8 cellular contexts compared by ENCODE assay signal in genomic region chr17:76053230-76054111, GRCh38. TPM values are rescaled to one million over a fixed set of nuclear protein-coding genes. Genes with fewer than 3 reads are reported as not detected.
DNase-seq lines count a peak whose midpoint lies in the region; ATAC-seq and TF ChIP-seq lines count a peak whose summit lies in the region.
"Had no signal": no experiment of that assay in that cellular context is flagged by ENCODE, and none has a peak within 500 bp of the region (broad histone marks: within the 10 kb centered on the region; RNA-seq: fewer than 3 reads in every experiment).

No MANE protein-coding gene starts in this region.

- H3K27me3 ChIP-seq in HUES48 (ENCODE audit: control insufficient read depth, insufficient read depth, low read length) (no peaks in the 10 kb centered on the region), stomach (no peaks in the 10 kb centered on the region)
- H3K27me3 ChIP-seq: adrenal gland had no signal

- TF ChIP-seq CTCF in fibroblast of villous mesenchyme (IDR thresholded peaks at IDR 0.05; ENCODE audit: insufficient read depth, low read depth, low read length) (no peak), stomach (IDR thresholded peaks at IDR 0.05) (no peak)

- H3K4me1 Mint-ChIP-seq in activated T-helper 17 cell treated with anti-CD3 and anti-CD28 coated beads, Interleukin-2, amount 50 U/mL, for 72 hours, result peaks cover 35% of the 10 kb centered on the region
- peaks cover 26% of the 10 kb centered on the region for H3K4me1 Mint-ChIP-seq in stimulated activated naive CD8-positive, alpha-beta T cell treated with anti-CD3 and anti-CD28 coated beads, Interleukin-15, Interleukin-2, amounts not matched to agents 100 ng/mL and 50 ng/mL, for 24 hours (ENCODE audit: low read depth)

- 67 to 81% (median 79%) methylated on average over 17 of the region's 17 CpGs for WGBS in stomach, 5 donors

- no peaks in the 10 kb centered on the region for H3K27me3 Mint-ChIP-seq in activated T-helper 17 cell treated with anti-CD3 and anti-CD28 coated beads, Interleukin-2, amount 50 U/mL, for 72 hours
- H3K27me3 Mint-ChIP-seq in stimulated activated naive CD8-positive, alpha-beta T cell treated with anti-CD3 and anti-CD28 coated beads, Interleukin-15, Interleukin-2, amounts not matched to agents 100 ng/mL and 50 ng/mL, for 24 hours, result no peaks in the 10 kb centered on the region

- peak; percentile 73 for ATAC-seq in activated T-helper 17 cell treated with anti-CD3 and anti-CD28 coated beads, Interleukin-2, amount 50 U/mL, for 72 hours (replicated peaks)

- H3K36me3 ChIP-seq in HUES48 (ENCODE audit: control insufficient read depth, insufficient read depth, low read length) (peaks cover 90% of the 10 kb centered on the region), stomach (peaks cover 63 to 100% (median 98%) of the 10 kb centered on the region in 4 donors)

- intact Hi-C loops in stomach (cut with DNase I; ENCODE audit: low total_unique reads), result no loop called here

- TF ChIP-seq POLR2A in stomach (IDR thresholded peaks at IDR 0.05), result no peak

- peaks cover 100% of the 10 kb centered on the region for H3K36me3 Mint-ChIP-seq in activated T-helper 17 cell treated with anti-CD3 and anti-CD28 coated beads, Interleukin-2, amount 50 U/mL, for 72 hours (ENCODE audit: low read depth)
- peaks cover 65% of the 10 kb centered on the region for H3K36me3 Mint-ChIP-seq in stimulated activated naive CD8-positive, alpha-beta T cell treated with anti-CD3 and anti-CD28 coated beads, Interleukin-15, Interleukin-2, amounts not matched to agents 100 ng/mL and 50 ng/mL, for 24 hours (ENCODE audit: low read depth)

- TF ChIP-seq EP300 in stomach (IDR thresholded peaks at IDR 0.05), result no peak

- H3K4me1 ChIP-seq in HUES48 (ENCODE audit: control insufficient read depth, insufficient read depth, low read length), result 0 out of 2 replicates have a peak, but pooled peaks cover 3% of the 10 kb centered on the region
- peaks cover 0 to 33% (median 11%) of the 10 kb centered on the region in 4 donors for H3K4me1 ChIP-seq in stomach
- H3K4me1 ChIP-seq: adrenal gland had no signal

- H3K27ac Mint-ChIP-seq in activated T-helper 17 cell treated with anti-CD3 and anti-CD28 coated beads, Interleukin-2, amount 50 U/mL, for 72 hours, result peak overlapping the region; percentile 73
- peak overlapping the region; percentile 66 for H3K27ac Mint-ChIP-seq in stimulated activated naive CD8-positive, alpha-beta T cell treated with anti-CD3 and anti-CD28 coated beads, Interleukin-15, Interleukin-2, amounts not matched to agents 100 ng/mL and 50 ng/mL, for 24 hours

- H3K9ac ChIP-seq in HUES48 (ENCODE audit: low read depth, low read length), result no peak overlapping the region

- H3K27ac ChIP-seq in HUES48 (ENCODE audit: low read depth, low read length) (peak overlapping the region; percentile 32), stomach (peak overlapping the region in 2 of 5 donors; percentile 38 to 47)
- H3K27ac ChIP-seq: adrenal gland had no signal

- H3K4me3 ChIP-seq in HUES48 (ENCODE audit: low read depth, low read length) (no peak overlapping the region), fibroblast of villous mesenchyme (ENCODE audit: low read depth, low read length) (no peak overlapping the region), stomach (no peak overlapping the region)
- H3K4me3 ChIP-seq: adrenal gland had no signal

- H3K9me3 ChIP-seq in HUES48 (ENCODE audit: control insufficient read depth, insufficient read depth, low read length), result no peaks in the 10 kb centered on the region
- no peaks in the 10 kb centered on the region for H3K9me3 ChIP-seq in stomach
- H3K9me3 ChIP-seq: adrenal gland had no signal

- H3K4me3 Mint-ChIP-seq in activated T-helper 17 cell treated with anti-CD3 and anti-CD28 coated beads, Interleukin-2, amount 50 U/mL, for 72 hours, result peak overlapping the region; percentile 58
- H3K4me3 Mint-ChIP-seq in stimulated activated naive CD8-positive, alpha-beta T cell treated with anti-CD3 and anti-CD28 coated beads, Interleukin-15, Interleukin-2, amounts not matched to agents 100 ng/mL and 50 ng/mL, for 24 hours, result no peak overlapping the region

- DNase-seq in fibroblast of villous mesenchyme (ENCODE audit: low read depth), result peak; percentile 76
- no peak for DNase-seq in pons (ENCODE audit: low spot score)
- DNase-seq in stomach, result no peak
- no peak for DNase-seq in NK-92 (lab: John Stamatoyannopoulos, UW; ENCODE audit: unreplicated experiment)
- DNase-seq: adrenal gland had no signal

- no peaks in the 10 kb centered on the region for H3K9me3 Mint-ChIP-seq in activated T-helper 17 cell treated with anti-CD3 and anti-CD28 coated beads, Interleukin-2, amount 50 U/mL, for 72 hours
- no peaks in the 10 kb centered on the region for H3K9me3 Mint-ChIP-seq in stimulated activated naive CD8-positive, alpha-beta T cell treated with anti-CD3 and anti-CD28 coated beads, Interleukin-15, Interleukin-2, amounts not matched to agents 100 ng/mL and 50 ng/mL, for 24 hours

RNA-seq across cellular contexts. Expression of gene SRP68, which starts 18.8 kb away (rescaled TPM):
- 100 to 1,000 TPM; 109 to 117 TPM for total RNA-seq in activated T-helper 17 cell treated with anti-CD3 and anti-CD28 coated beads, Interleukin-2, amount 50 U/mL, for 72 hours
- total RNA-seq in fibroblast of villous mesenchyme (28.3 and 42.3 TPM in 2 replicates), stomach (10 to 100 TPM; 24.6 to 49.8 (median 47.8) TPM)
- polyA plus RNA-seq in stomach, result 10 to 100 TPM; 36.9 to 46.4 (median 39.3) TPM

RNA-seq across cellular contexts. Expression of gene GALR2, which starts 21.1 kb away (rescaled TPM):
- total RNA-seq in activated T-helper 17 cell treated with anti-CD3 and anti-CD28 coated beads, Interleukin-2, amount 50 U/mL, for 72 hours, result 10 to 100 TPM in 1 of 2 donors, 1 to 10 TPM in 1; 7.5 to 14.8 TPM
- total RNA-seq in fibroblast of villous mesenchyme (under 0.01 TPM in 1 of 2 replicates, not detected in the other), stomach (not detected)
- under 1 TPM in 1 of 3 donors, not detected in 2; 0.48 TPM for polyA plus RNA-seq in stomach
- total RNA-seq: adrenal gland had no signal

RNA-seq across cellular contexts. Expression of gene ZACN, which starts 25.5 kb away (rescaled TPM):
- 10 to 100 TPM in 1 of 2 donors, 1 to 10 TPM in 1; 6.5 to 13.5 TPM for total RNA-seq in activated T-helper 17 cell treated with anti-CD3 and anti-CD28 coated beads, Interleukin-2, amount 50 U/mL, for 72 hours
- total RNA-seq in fibroblast of villous mesenchyme (not detected in 2 replicates), stomach (not detected)
- polyA plus RNA-seq in stomach, result 1 to 10 TPM in 2 of 3 donors, under 1 TPM in 1; 1.00 to 1.9 (median 1.4) TPM

RNA-seq across cellular contexts. Expression of gene EVPL, which starts 26.4 kb away (rescaled TPM):
- total RNA-seq in activated T-helper 17 cell treated with anti-CD3 and anti-CD28 coated beads, Interleukin-2, amount 50 U/mL, for 72 hours, result under 1 TPM in 1 of 2 donors, not detected in 1; 0.11 TPM
- under 0.01 and 0.43 TPM in 2 replicates for total RNA-seq in fibroblast of villous mesenchyme
- total RNA-seq in stomach, result 10 to 100 TPM in 2 of 5 donors, 1 to 10 TPM in 3; 1.2 to 89.8 (median 9.7) TPM
- 100 to 1,000 TPM in 1 of 3 donors, 1 to 10 TPM in 2; 1.8 to 105 (median 8.2) TPM for polyA plus RNA-seq in stomach

RNA-seq across cellular contexts. Expression of gene EXOC7, which starts 50.1 kb away (rescaled TPM):
- total RNA-seq in activated T-helper 17 cell treated with anti-CD3 and anti-CD28 coated beads, Interleukin-2, amount 50 U/mL, for 72 hours, result 100 to 1,000 TPM; 104 to 117 TPM
- 93.1 and 98.4 TPM in 2 replicates for total RNA-seq in fibroblast of villous mesenchyme
- total RNA-seq in stomach, result 100 to 1,000 TPM in 2 of 5 donors, 10 to 100 TPM in 3; 65.7 to 280 (median 80.3) TPM
- polyA plus RNA-seq in stomach, result 10 to 100 TPM; 31.8 to 47.2 (median 33.2) TPM
